1 cellular context compared by ENCODE assay signal in genomic region chr4:145731026-145731425, GRCh38.
TF ChIP-seq lines count a peak whose summit lies in the region.

No MANE protein-coding gene starts in this region.

TF ChIP-seq in A549, 52 proteins besides CTCF, POLR2A, EP300 and RAD21 (continued from another document):
- TF ChIP-seq, protein P1, sequence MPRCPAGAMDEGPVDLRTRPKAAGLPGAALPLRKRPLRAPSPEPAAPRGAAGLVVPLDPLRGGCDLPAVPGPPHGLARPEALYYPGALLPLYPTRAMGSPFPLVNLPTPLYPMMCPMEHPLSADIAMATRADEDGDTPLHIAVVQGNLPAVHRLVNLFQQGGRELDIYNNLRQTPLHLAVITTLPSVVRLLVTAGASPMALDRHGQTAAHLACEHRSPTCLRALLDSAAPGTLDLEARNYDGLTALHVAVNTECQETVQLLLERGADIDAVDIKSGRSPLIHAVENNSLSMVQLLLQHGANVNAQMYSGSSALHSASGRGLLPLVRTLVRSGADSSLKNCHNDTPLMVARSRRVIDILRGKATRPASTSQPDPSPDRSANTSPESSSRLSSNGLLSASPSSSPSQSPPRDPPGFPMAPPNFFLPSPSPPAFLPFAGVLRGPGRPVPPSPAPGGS (IDR thresholded peaks at IDR 0.05): 0 out of 3 replicates have a peak, but pooled peaks have one; percentile 31
- no peak for TF ChIP-seq CHD2 (IDR thresholded peaks at IDR 0.05; ENCODE audit: low read length, partially characterized antibody)
- no peak for TF ChIP-seq BHLHE40 (IDR thresholded peaks at IDR 0.05; ENCODE audit: low read depth, low read length)
TF ChIP-seq in A549: peak in this region for 6.
